Comparison of ENCODE assay signal across 27 cellular contexts in genomic region chr7:140121321-140121720, GRCh38. TPM values are rescaled to one million over a fixed set of nuclear protein-coding genes. Genes with fewer than 3 reads are reported as not detected.
DNase-seq lines count a peak whose midpoint lies in the region; ATAC-seq and TF ChIP-seq lines count a peak whose summit lies in the region.
"Had no signal": no experiment of that assay in that cellular context is flagged by ENCODE, and none has a peak within 500 bp of the region (broad histone marks: within the 10 kb centered on the region; RNA-seq: fewer than 3 reads in every experiment).

No MANE protein-coding gene starts in this region.

- in situ Hi-C loops in astrocyte of the spinal cord (cut with HindIII; ENCODE audit: low sequenced_read_pairs): no loop called here

- H3K27ac Mint-ChIP-seq in activated CD4-positive, alpha-beta memory T cell treated with anti-CD3 and anti-CD28 coated beads, Interleukin-2, amount 10 ng/mL, durations not matched to agents 7 days and 5 days: no peak overlapping the region
- H3K27ac Mint-ChIP-seq: progenitor cell of endocrine pancreas had no signal

- CTCF ChIA-PET in activated CD4-positive, alpha-beta memory T cell treated with anti-CD3 and anti-CD28 coated beads, Interleukin-2, amount 10 ng/mL, durations not matched to agents 7 days and 5 days (lab: Charles Lee): no interaction called here

- no peaks in the 10 kb centered on the region for H3K9me3 Mint-ChIP-seq in activated CD4-positive, alpha-beta memory T cell treated with anti-CD3 and anti-CD28 coated beads, Interleukin-2, amount 10 ng/mL, durations not matched to agents 7 days and 5 days
- H3K9me3 Mint-ChIP-seq: brain; CD4-positive, alpha-beta memory T cell had no signal

- H3K4me1 ChIP-seq in testis: peaks cover 6% of the 10 kb centered on the region

- POLR2A ChIA-PET in activated CD4-positive, alpha-beta memory T cell treated with anti-CD3 and anti-CD28 coated beads, Interleukin-2, amount 10 ng/mL, durations not matched to agents 7 days and 5 days (lab: Charles Lee): no interaction called here

- no peaks in the 10 kb centered on the region for H3K36me3 ChIP-seq in testis (ENCODE audit: low read depth, missing control alignments)

- H3K27me3 Mint-ChIP-seq in activated CD4-positive, alpha-beta memory T cell treated with anti-CD3 and anti-CD28 coated beads, Interleukin-2, amount 10 ng/mL, durations not matched to agents 7 days and 5 days: no peaks in the 10 kb centered on the region
- H3K27me3 Mint-ChIP-seq: brain; CD4-positive, alpha-beta memory T cell; naive B cell; progenitor cell of endocrine pancreas had no signal

- no peaks in the 10 kb centered on the region for H3K27me3 ChIP-seq in testis
- H3K27me3 ChIP-seq: neutrophil had no signal

- H3K4me3 Mint-ChIP-seq in activated CD4-positive, alpha-beta memory T cell treated with anti-CD3 and anti-CD28 coated beads, Interleukin-2, amount 10 ng/mL, durations not matched to agents 7 days and 5 days: no peak overlapping the region
- H3K4me3 Mint-ChIP-seq: brain; CD4-positive, alpha-beta memory T cell; naive B cell had no signal

- H3K27ac ChIP-seq in testis: no peak overlapping the region
- H3K27ac ChIP-seq: epithelial cell of prostate, KMS-11, neutrophil, RWPE1 had no signal

- H3K9me3 ChIP-seq in testis: no peaks in the 10 kb centered on the region
- H3K9me3 ChIP-seq: neutrophil, SK-N-SH had no signal

- TF ChIP-seq POLR2A in testis (IDR thresholded peaks at IDR 0.05): no peak

- DNase-seq in NCI-H2196 (lab: John Stamatoyannopoulos, UW; ENCODE audit: unreplicated experiment) (peak; percentile 4), NCI-H2196 treated with DMSO at 0.1 percent for 48 hours (lab: John Stamatoyannopoulos, UW; ENCODE audit: unreplicated experiment) (no peak), astrocyte of the spinal cord (ENCODE audit: low read depth, low spot score) (peak; percentile 37), iris pigment epithelial cell (ENCODE audit: low read depth) (peak; percentile 28), testis (no peak), sciatic nerve (ENCODE audit: low spot score) (no peak), epidermal melanocyte (ENCODE audit: insufficient read length, low spot score) (no peak)
- DNase-seq in activated CD4-positive, alpha-beta memory T cell treated with anti-CD3 and anti-CD28 coated beads, Interleukin-2, amount 10 ng/mL, durations not matched to agents 7 days and 5 days: no peak
- DNase-seq: activated gamma-delta T cell treated with Interleukin-2 at 50 U/mL for 16 hours; activated T-cell treated with anti-CD3 and anti-CD28 coated beads, Interleukin-2, amount 50 U/mL, for 1 hour; CD4-positive, alpha-beta memory T cell; EL; foreskin fibroblast; left colon; mesenchymal stem cell; naive B cell; NCI-H1436; NCI-H82; SK-N-SH; stimulated activated naive CD4-positive, alpha-beta T cell; T-helper 2 cell had no signal

- no peak overlapping the region for H3K4me3 ChIP-seq in astrocyte of the spinal cord (ENCODE audit: low read depth, low read length)
- no peak overlapping the region for H3K4me3 ChIP-seq in testis

- intact Hi-C loops in testis (cut with DNase I; ENCODE audit: low total_unique reads) (no loop called here), sciatic nerve (cut with DNase I) (loop anchor here (5.0 kb wide), 1 partner anchor 521 kb away; the partner anchor contains the start of gene DENND2A)

- 24 to 36% methylated on average over 4 of the region's 4 CpGs for WGBS in testis, 2 donors

- peaks cover 2% of the 10 kb centered on the region for H3K4me1 Mint-ChIP-seq in activated CD4-positive, alpha-beta memory T cell treated with anti-CD3 and anti-CD28 coated beads, Interleukin-2, amount 10 ng/mL, durations not matched to agents 7 days and 5 days

- TF ChIP-seq CTCF in astrocyte of the spinal cord (IDR thresholded peaks at IDR 0.05; ENCODE audit: low read depth, low read length) (no peak), testis (IDR thresholded peaks at IDR 0.05) (no peak)

- ATAC-seq in sciatic nerve: no peak
- ATAC-seq: left colon had no signal

- peaks cover 53% of the 10 kb centered on the region for H3K36me3 Mint-ChIP-seq in activated CD4-positive, alpha-beta memory T cell treated with anti-CD3 and anti-CD28 coated beads, Interleukin-2, amount 10 ng/mL, durations not matched to agents 7 days and 5 days (ENCODE audit: low read depth)

RNA-seq across cellular contexts. Expression of gene KDM7A, which starts 55.5 kb away (rescaled TPM):
- total RNA-seq in testis (10 to 100 TPM; 24.7 to 33.6 TPM), sciatic nerve (24.4 TPM)
- 24.1 TPM for polyA plus RNA-seq in testis (ENCODE audit: insufficient read depth, low read depth, low replicate concordance)
- 10 to 100 TPM; 24.3 to 25.9 TPM for total RNA-seq in activated CD4-positive, alpha-beta memory T cell treated with anti-CD3 and anti-CD28 coated beads, Interleukin-2, amount 10 ng/mL, durations not matched to agents 7 days and 5 days

RNA-seq across cellular contexts. Expression of gene PARP12, which starts 58.6 kb away (rescaled TPM):
- 10 to 100 TPM; 54.6 to 63.1 TPM for total RNA-seq in testis
- polyA plus RNA-seq in testis (ENCODE audit: insufficient read depth, low read depth, low replicate concordance): 39.4 TPM
- total RNA-seq in sciatic nerve: 41.8 TPM
- 100 to 1,000 TPM; 146 to 151 TPM for total RNA-seq in activated CD4-positive, alpha-beta memory T cell treated with anti-CD3 and anti-CD28 coated beads, Interleukin-2, amount 10 ng/mL, durations not matched to agents 7 days and 5 days

Comparison
In these comparisons a context has a peak if more than half of its experiments do, and no peak if none do; other contexts are left out.
1. DNase-seq: peak in NCI-H2196 (single experiment), astrocyte of the spinal cord (single experiment) and iris pigment epithelial cell (single experiment); none in NCI-H2196 treated with DMSO at 0.1 percent for 48 hours (single experiment), testis (single experiment), sciatic nerve (single experiment), activated CD4-positive, alpha-beta memory T cell treated with anti-CD3 and anti-CD28 coated beads, Interleukin-2, amount 10 ng/mL, durations not matched to agents 7 days and 5 days (single experiment) and epidermal melanocyte (single experiment).